Comparison of ENCODE assay signal across 8 cellular contexts in the genomic region with DNA sequence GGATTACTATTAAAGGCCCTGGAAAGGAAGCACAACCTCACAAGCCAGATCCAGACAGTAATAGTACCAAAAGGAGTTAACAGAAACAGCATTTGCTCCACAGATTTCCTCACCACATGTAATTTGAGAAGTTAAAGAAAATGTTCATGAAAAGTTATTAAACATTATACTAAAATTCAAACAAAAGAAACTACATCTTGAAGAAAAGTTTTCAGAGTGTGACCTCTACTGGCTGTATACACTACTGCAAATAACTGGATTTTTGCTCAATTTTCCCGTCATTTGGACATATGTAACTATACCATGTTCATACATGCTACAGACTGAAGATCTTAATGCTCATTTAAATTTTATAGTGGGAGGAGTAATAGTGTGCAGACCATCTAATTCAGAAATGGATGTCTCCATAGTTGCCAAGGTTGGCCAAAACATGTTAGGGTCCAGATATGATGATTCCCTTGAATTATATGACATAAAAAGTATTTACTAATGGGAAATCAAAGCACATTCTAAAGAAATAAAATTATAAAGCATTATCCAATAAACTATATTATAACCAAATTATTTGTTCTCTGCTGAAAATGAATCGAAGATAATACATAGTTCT. TPM values are rescaled to one million over a fixed set of nuclear protein-coding genes. Genes with fewer than 3 reads are reported as not detected.
DNase-seq lines count a peak whose midpoint lies in the region; FAIRE-seq and TF ChIP-seq lines count a peak whose summit lies in the region.

No MANE protein-coding gene starts in this region.

- DNase-seq in OCI-M1 (lab: John Stamatoyannopoulos, UW), result peak; percentile 50
- no peak for DNase-seq in esophagus squamous epithelium (lab: John Stamatoyannopoulos, UW)
- DNase-seq in suprapubic skin (ENCODE audit: low spot score in 2 of 2), result no peak
- no peak for DNase-seq in NCI-H526 treated with DMSO at 0.1 percent for 48 hours (lab: John Stamatoyannopoulos, UW)
- no peak for DNase-seq in SIG-M5 (lab: John Stamatoyannopoulos, UW)
- DNase-seq in medulla oblongata (ENCODE audit: extremely low spot score), result no peak

- H3K4me1 ChIP-seq in esophagus squamous epithelium, result peaks cover 11 to 28% (median 22%) of the 10 kb centered on the region in 3 donors
- peaks cover 25% of the 10 kb centered on the region for H3K4me1 ChIP-seq in suprapubic skin

- TF ChIP-seq EP300 in suprapubic skin (IDR thresholded peaks at IDR 0.05), result no peak

- H3K27ac ChIP-seq in esophagus squamous epithelium (no peak overlapping the region), suprapubic skin (no peak overlapping the region)

- peaks cover 6 to 75% (median 8%) of the 10 kb centered on the region in 3 donors for H3K36me3 ChIP-seq in esophagus squamous epithelium
- H3K36me3 ChIP-seq in suprapubic skin, result peaks cover 46% of the 10 kb centered on the region

- 58 to 65% methylated on average over 2 of the region's 2 CpGs for WGBS in esophagus squamous epithelium, 2 donors
- WGBS in suprapubic skin, result 58% methylated on average over 2 of the region's 2 CpGs

- peak; percentile 96 for FAIRE-seq in A204.1 (lab: Jason Lieb, UNC)

- peak; percentile 40; the same call in 1 of the 2 replicates for TF ChIP-seq CTCF in GM12875 (IDR thresholded peaks at IDR 0.05; ENCODE audit: borderline replicate concordance, insufficient read depth, low read depth, low read length)
- TF ChIP-seq CTCF in esophagus squamous epithelium (IDR thresholded peaks at IDR 0.05), result peak in 5 of 6 experiments; percentile 28 to 61 (median 48)
- TF ChIP-seq CTCF in suprapubic skin (IDR thresholded peaks at IDR 0.05), result peak; percentile 16 to 48

- H3K27me3 ChIP-seq in esophagus squamous epithelium (no peaks in the 10 kb centered on the region), suprapubic skin (no peaks in the 10 kb centered on the region)

- TF ChIP-seq POLR2A in esophagus squamous epithelium (IDR thresholded peaks at IDR 0.05) (no peak), suprapubic skin (IDR thresholded peaks at IDR 0.05) (no peak)

- H3K4me3 ChIP-seq in GM12875 (ENCODE audit: low read depth, low read length) (no peak overlapping the region), esophagus squamous epithelium (no peak overlapping the region), suprapubic skin (no peak overlapping the region)

- H3K9me3 ChIP-seq in esophagus squamous epithelium (no peaks in the 10 kb centered on the region), suprapubic skin (no peaks in the 10 kb centered on the region)

- intact Hi-C loops in esophagus squamous epithelium (cut with DNase I), result loop anchor here (5.0 kb wide), 1 partner anchor 174 kb away; a partner anchor contains a TSS

RNA-seq across cellular contexts. Expression of a gene that starts 5.6 kb away (rescaled TPM):
- 10 to 100 TPM; 24.7 to 42.3 (median 41.2) TPM for total RNA-seq in esophagus squamous epithelium
- 10 to 100 TPM; 34.6 to 56.5 (median 39.1) TPM for total RNA-seq in suprapubic skin

RNA-seq across cellular contexts. Expression of a gene that starts 25.3 kb away (rescaled TPM):
- total RNA-seq in esophagus squamous epithelium (1 to 10 TPM; 3.0 to 8.0 (median 5.0) TPM), suprapubic skin (1 to 10 TPM; 1.8 to 6.7 (median 4.4) TPM)
